In the genomic region with DNA sequence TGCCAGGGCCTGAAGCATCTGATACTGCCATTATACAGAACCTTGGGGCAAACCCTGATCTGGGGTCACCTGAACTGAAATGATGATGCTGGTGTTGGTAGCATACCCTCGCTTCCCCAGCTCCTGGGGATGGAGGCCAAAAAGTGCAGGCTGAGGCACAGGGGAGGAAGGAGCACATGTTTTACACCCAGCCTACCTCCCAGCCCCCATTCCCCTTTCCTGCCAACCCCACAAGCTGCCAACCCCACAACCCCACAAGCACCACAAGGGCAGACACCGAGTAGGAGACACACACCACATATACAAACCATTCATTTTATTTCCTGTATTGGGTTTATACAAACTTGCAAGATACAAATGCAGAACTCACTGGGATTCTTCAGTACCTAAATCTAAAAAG, we compare ENCODE assay signal across 25 cellular contexts.
"Had no signal": no experiment of that assay in that cellular context is flagged by ENCODE, and none has a peak within 500 bp of the region (broad histone marks: within the 10 kb centered on the region; RNA-seq: fewer than 3 reads in every experiment).

No MANE protein-coding gene starts in this region.

- H3K27ac Mint-ChIP-seq: activated CD4-positive, alpha-beta memory T cell treated with anti-CD3 and anti-CD28 coated beads for 36 hours; activated CD4-positive, alpha-beta T cell treated with anti-CD3 and anti-CD28 coated beads for 36 hours; activated CD4-positive, alpha-beta T cell treated with anti-CD3 and anti-CD28 coated beads, Interleukin-2, amount 10 ng/mL, durations not matched to agents 24 days and 14 days; activated naive CD4-positive, alpha-beta T cell treated with anti-CD3 and anti-CD28 coated beads for 36 hours; activated naive CD8-positive, alpha-beta T cell treated with anti-CD3 and anti-CD28 coated beads for 36 hours; activated T-helper 1 cell treated with anti-CD3 and anti-CD28 coated beads, Interleukin-12 subunit alpha, Interleukin-12 subunit beta, Interleukin-2, Interleukin-4 antibody, amounts not matched to agents 30 ng/mL and 10 ng/mL and 1 ng/mL, durations not matched to agents 14 hours and 24 hours and 36 hours; activated T-helper 2 cell treated with anti-CD3 and anti-CD28 coated beads, Interferon-gamma antibody, Interleukin-2, Interleukin-4, amounts not matched to agents 10 μg/mL and 5 μg/mL and 100 μg/mL, durations not matched to agents 14 hours and 24 hours and 36 hours; dendritic cell treated with granulocyte-macrophage colony-stimulating factor and Interleukin-4, amounts not matched to agents 40 ng/mL and 50 ng/mL, for 4 days had no signal

- H3K36me3 Mint-ChIP-seq: activated CD4-positive, alpha-beta memory T cell treated with anti-CD3 and anti-CD28 coated beads for 36 hours; activated naive CD4-positive, alpha-beta T cell treated with anti-CD3 and anti-CD28 coated beads, Interleukin-2, amount 50 U/mL, for 24 hours; activated naive CD8-positive, alpha-beta T cell treated with anti-CD3 and anti-CD28 coated beads for 36 hours had no signal

- ATAC-seq: activated CD4-positive, alpha-beta T cell treated with anti-CD3 and anti-CD28 coated beads for 36 hours; gastroesophageal sphincter; heart right ventricle had no signal

- H3K4me3 Mint-ChIP-seq: activated CD4-positive, alpha-beta memory T cell treated with anti-CD3 and anti-CD28 coated beads for 36 hours; activated CD4-positive, alpha-beta T cell treated with anti-CD3 and anti-CD28 coated beads for 36 hours; activated CD4-positive, alpha-beta T cell treated with anti-CD3 and anti-CD28 coated beads, Interleukin-2, amount 10 ng/mL, durations not matched to agents 24 days and 14 days; activated naive CD4-positive, alpha-beta T cell treated with anti-CD3 and anti-CD28 coated beads for 36 hours; activated naive CD4-positive, alpha-beta T cell treated with anti-CD3 and anti-CD28 coated beads, Interleukin-2, amount 50 U/mL, for 24 hours; activated naive CD8-positive, alpha-beta T cell treated with anti-CD3 and anti-CD28 coated beads for 36 hours; activated T-helper 1 cell treated with anti-CD3 and anti-CD28 coated beads, Interleukin-12 subunit alpha, Interleukin-12 subunit beta, Interleukin-2, Interleukin-4 antibody, amounts not matched to agents 30 ng/mL and 10 ng/mL and 1 ng/mL, durations not matched to agents 14 hours and 24 hours and 36 hours; central memory CD8-positive, alpha-beta T cell; dendritic cell treated with granulocyte-macrophage colony-stimulating factor and Interleukin-4, amounts not matched to agents 40 ng/mL and 50 ng/mL, for 4 days had no signal

- H3K9me3 Mint-ChIP-seq: activated CD4-positive, alpha-beta memory T cell treated with anti-CD3 and anti-CD28 coated beads for 36 hours; activated CD4-positive, alpha-beta T cell treated with anti-CD3 and anti-CD28 coated beads, Interleukin-2, amount 10 ng/mL, durations not matched to agents 24 days and 14 days; activated naive CD4-positive, alpha-beta T cell treated with anti-CD3 and anti-CD28 coated beads for 36 hours; activated naive CD4-positive, alpha-beta T cell treated with anti-CD3 and anti-CD28 coated beads, Interleukin-2, amount 50 U/mL, for 24 hours; activated naive CD8-positive, alpha-beta T cell treated with anti-CD3 and anti-CD28 coated beads for 36 hours; activated T-helper 1 cell treated with anti-CD3 and anti-CD28 coated beads, Interleukin-12 subunit alpha, Interleukin-12 subunit beta, Interleukin-2, Interleukin-4 antibody, amounts not matched to agents 30 ng/mL and 10 ng/mL and 1 ng/mL, durations not matched to agents 14 hours and 24 hours and 36 hours; activated T-helper 2 cell treated with anti-CD3 and anti-CD28 coated beads, Interferon-gamma antibody, Interleukin-2, Interleukin-4, amounts not matched to agents 10 μg/mL and 5 μg/mL and 100 μg/mL, durations not matched to agents 14 hours and 24 hours and 36 hours; central memory CD8-positive, alpha-beta T cell; dendritic cell treated with granulocyte-macrophage colony-stimulating factor and Interleukin-4, amounts not matched to agents 40 ng/mL and 50 ng/mL, for 4 days had no signal

- H3K27me3 Mint-ChIP-seq: activated naive CD4-positive, alpha-beta T cell treated with anti-CD3 and anti-CD28 coated beads, Interleukin-2, amount 50 U/mL, for 24 hours; activated naive CD8-positive, alpha-beta T cell treated with anti-CD3 and anti-CD28 coated beads for 36 hours had no signal

- DNase-seq: activated CD4-positive, alpha-beta memory T cell treated with anti-CD3 and anti-CD28 coated beads for 36 hours; activated CD4-positive, alpha-beta T cell treated with anti-CD3 and anti-CD28 coated beads for 36 hours; activated CD4-positive, alpha-beta T cell treated with anti-CD3 and anti-CD28 coated beads, Interleukin-2, amount 10 ng/mL, durations not matched to agents 24 days and 14 days; activated CD4-positive, CD25-positive, alpha-beta regulatory T cell; activated CD4-positive, CD25-positive, alpha-beta regulatory T cell treated with anti-CD3 and anti-CD28 coated beads, Interleukin-2, amount 50 U/mL, for 72 hours; activated CD8-positive, alpha-beta memory T cell treated with anti-CD3 and anti-CD28 coated beads for 24 hours; activated effector memory CD4-positive, alpha-beta T cell treated with anti-CD3 and anti-CD28 coated beads, Interleukin-2, amount 50 U/mL, for 16 hours; activated naive CD4-positive, alpha-beta T cell treated with anti-CD3 and anti-CD28 coated beads for 36 hours; activated naive CD8-positive, alpha-beta T cell treated with anti-CD3 and anti-CD28 coated beads for 36 hours; activated T-cell treated with anti-CD3 and anti-CD28 coated beads, Interleukin-2, amount 50 U/mL, for 1 hour; activated T-cell treated with anti-CD3 and anti-CD28 coated beads, Interleukin-2, amount 50 U/mL, for 48 hours; amniotic stem cell; anterior cingulate cortex; brain microvascular endothelial cell; dorsolateral prefrontal cortex; esophagus squamous epithelium; foreskin melanocyte; heart right ventricle; T-helper 1 cell had no signal
